Comparison of ENCODE assay signal across 9 cellular contexts in the genomic region with DNA sequence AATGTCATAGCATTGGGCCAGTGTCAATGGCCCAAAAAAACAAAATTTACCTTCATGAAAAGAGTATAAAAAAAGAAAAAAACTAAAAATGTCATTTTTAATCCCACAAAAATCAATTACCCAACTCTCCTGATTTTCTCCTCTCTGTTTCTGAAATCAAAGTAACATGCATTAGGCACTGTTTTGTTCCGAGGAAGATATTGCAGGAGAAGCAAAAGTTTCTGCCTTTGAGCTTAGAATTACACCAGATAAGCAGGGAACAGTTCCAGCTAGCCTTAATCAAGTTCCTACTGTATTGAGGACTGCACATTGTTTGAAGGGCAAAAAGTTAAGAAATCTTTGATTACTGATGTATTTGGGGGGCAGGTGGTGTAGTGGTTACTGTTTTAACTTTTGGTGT. TPM values are rescaled to one million over a fixed set of nuclear protein-coding genes. Genes with fewer than 3 reads are reported as not detected.
DNase-seq lines count a peak whose midpoint lies in the region; ATAC-seq, FAIRE-seq and TF ChIP-seq lines count a peak whose summit lies in the region.
"Had no signal": no experiment of that assay in that cellular context is flagged by ENCODE, and none has a peak within 500 bp of the region (broad histone marks: within the 10 kb centered on the region; RNA-seq: fewer than 3 reads in every experiment).

No MANE protein-coding gene starts in this region.

- TF ChIP-seq EP300 in esophagus muscularis mucosa (IDR thresholded peaks at IDR 0.05), result no peak

- H3K9me3 ChIP-seq in PC-9 (ENCODE audit: insufficient read depth, low read depth), result no peaks in the 10 kb centered on the region
- H3K9me3 ChIP-seq in esophagus muscularis mucosa, result no peaks in the 10 kb centered on the region

- ATAC-seq in foreskin keratinocyte, result no peak
- no peak for ATAC-seq in HG03280 (IDR thresholded peaks at IDR 0.05; ENCODE audit: unreplicated experiment)

- CTCF ChIA-PET in PC-9 (lab: Charles Lee), result interaction anchor here (0.6 to 1.0 kb wide), 7 partner anchors 9 to 1379 kb away, joined by 3 to 16 read pairs (median 5); no protein-coding TSS in a partner anchor

- peak overlapping the region; percentile 81 for H3K4me2 ChIP-seq in PC-9

- H3K27ac ChIP-seq in PC-9, result peak overlapping the region; percentile 68
- H3K27ac ChIP-seq in esophagus muscularis mucosa (replicated peaks in 1 of 4), result peak overlapping the region; percentile 94 to 99 (median 97)
- peak overlapping the region; percentile 95 for H3K27ac ChIP-seq in rectal smooth muscle tissue (ENCODE audit: low read depth, low read length)
- no peak overlapping the region for H3K27ac ChIP-seq in foreskin keratinocyte
- H3K27ac ChIP-seq in caudate nucleus (ENCODE audit: low read depth, low read length), result no peak overlapping the region

- H3K9ac ChIP-seq in rectal smooth muscle tissue (ENCODE audit: low read length), result no peak overlapping the region

- intact Hi-C loops in PC-9 (cut with micrococcal nuclease; ENCODE audit: unreplicated experiment) (no loop called here), esophagus muscularis mucosa (cut with DNase I) (no loop called here)

- no peak for FAIRE-seq in GM12892 (lab: Jason Lieb, UNC)
- FAIRE-seq: TTC549 had no signal

- H3F3A ChIP-seq in PC-9 (ENCODE audit: insufficient read depth, low read depth), result peaks cover 25% of the 10 kb centered on the region

- TF ChIP-seq CTCF in PC-9 (conservative IDR thresholded peaks at IDR 0.05) (no peak), esophagus muscularis mucosa (IDR thresholded peaks at IDR 0.05) (no peak), foreskin keratinocyte (conservative IDR thresholded peaks at IDR 0.05) (no peak)

- POLR2A ChIA-PET in PC-9 (lab: Charles Lee; ENCODE audit: unreplicated experiment), result interaction anchor here (0.5 to 1.1 kb wide), 6 partner anchors 9 to 219 kb away, joined by 3 to 16 read pairs (median 5); no protein-coding TSS in a partner anchor

- H2AFZ ChIP-seq in PC-9, result peak overlapping the region; percentile 100

- H3K4me3 ChIP-seq in PC-9 (peak overlapping the region; percentile 99), esophagus muscularis mucosa (peak overlapping the region; percentile 96 to 99 (median 98)), rectal smooth muscle tissue (ENCODE audit: low read length) (no peak overlapping the region)

- no peaks in the 10 kb centered on the region; the same call in 1 of the 2 replicates for H3K9me2 ChIP-seq in PC-9 (ENCODE audit: insufficient read depth)

- peak; percentile 30 for DNase-seq in ELR (ENCODE audit: low read depth)
- no peak for DNase-seq in PC-9
- no peak for DNase-seq in esophagus muscularis mucosa (ENCODE audit: extremely low spot score)
- no peak for DNase-seq in foreskin keratinocyte
- DNase-seq in caudate nucleus (lab: John Stamatoyannopoulos, UW), result no peak
- no peak for DNase-seq in GM12892 (ENCODE audit: insufficient read length)

- H3K36me3 ChIP-seq in PC-9 (ENCODE audit: low read depth) (0 out of 2 replicates have a peak, but pooled peaks cover 6% of the 10 kb centered on the region), esophagus muscularis mucosa (no peaks in the 10 kb centered on the region), rectal smooth muscle tissue (ENCODE audit: control insufficient read depth, insufficient read depth, low read length) (no peaks in the 10 kb centered on the region)

- 3% methylated on average over 1 of the region's 1 CpG for WGBS in esophagus muscularis mucosa

- H4K20me1 ChIP-seq in PC-9 (ENCODE audit: insufficient read depth), result peaks cover 26% of the 10 kb centered on the region

- H3K4me1 ChIP-seq in PC-9 (replicated peaks; ENCODE audit: insufficient read depth), result peaks cover 29% of the 10 kb centered on the region
- H3K4me1 ChIP-seq in esophagus muscularis mucosa, result peaks cover 6 to 35% (median 33%) of the 10 kb centered on the region in 4 donors
- H3K4me1 ChIP-seq in rectal smooth muscle tissue (ENCODE audit: control insufficient read depth, insufficient read depth, low read length), result peaks cover 9% of the 10 kb centered on the region
- peaks cover 9% of the 10 kb centered on the region for H3K4me1 ChIP-seq in foreskin keratinocyte

- TF ChIP-seq POLR2A in esophagus muscularis mucosa (IDR thresholded peaks at IDR 0.05; ENCODE audit: low read depth) (no peak), GM12892 (IDR thresholded peaks at IDR 0.05; ENCODE audit: low read depth, low read length) (no peak)

- no peaks in the 10 kb centered on the region for H3K27me3 ChIP-seq in PC-9 (ENCODE audit: insufficient read depth, low read depth)
- no peaks in the 10 kb centered on the region for H3K27me3 ChIP-seq in esophagus muscularis mucosa
- no peaks in the 10 kb centered on the region for H3K27me3 ChIP-seq in rectal smooth muscle tissue (ENCODE audit: control insufficient read depth, insufficient read depth, low read length)
- H3K27me3 ChIP-seq in foreskin keratinocyte, result no peaks in the 10 kb centered on the region

- no TSS peak for BruUV-seq in PC-9 (replicated peaks; lab: Mats Ljungman, UMichigan)

- peaks cover 46% of the 10 kb centered on the region for H3K79me2 ChIP-seq in PC-9 (ENCODE audit: low read depth)

RNA-seq across cellular contexts. Expression of a gene that starts 1.1 kb away (rescaled TPM):
- total RNA-seq in PC-9 (2021) (155 and 178 TPM in 2 replicates), esophagus muscularis mucosa (10 to 100 TPM; 70.1 to 85.0 (median 78.6) TPM), foreskin keratinocyte (50.9 and 57.5 TPM in 2 replicates)
- 9.1 and 10.6 TPM in 2 replicates for polyA plus RNA-seq in foreskin keratinocyte
- polyA plus RNA-seq in GM12892 (2012; ENCODE audit: missing spikeins), result 18.2 TPM

RNA-seq across cellular contexts. Expression of a gene that starts 35.8 kb away (rescaled TPM):
- total RNA-seq in PC-9 (2021), result 3,889 and 3,938 TPM in 2 replicates
- 100 to 1,000 TPM; 119 to 984 (median 276) TPM for total RNA-seq in esophagus muscularis mucosa
- total RNA-seq in foreskin keratinocyte, result 2,276 and 2,310 TPM in 2 replicates
- polyA plus RNA-seq in foreskin keratinocyte, result 3,531 and 3,737 TPM in 2 replicates
- polyA plus RNA-seq in GM12892 (2012; ENCODE audit: missing spikeins), result 6,465 TPM

RNA-seq across cellular contexts. Expression of a gene that starts 41.9 kb away (rescaled TPM):
- total RNA-seq in PC-9 (2021) (10.8 and 16.1 TPM in 2 replicates), esophagus muscularis mucosa (10 to 100 TPM in 1 of 4 donors, 1 to 10 TPM in 3; 5.4 to 10.1 (median 9.0) TPM), foreskin keratinocyte (5.7 and 6.4 TPM in 2 replicates)
- polyA plus RNA-seq in foreskin keratinocyte, result 2.4 and 2.7 TPM in 2 replicates
- polyA plus RNA-seq in GM12892 (2012; ENCODE audit: missing spikeins), result 0.89 TPM

RNA-seq across cellular contexts. Expression of a gene that starts 43.5 kb away (rescaled TPM):
- 29.4 and 30.2 TPM in 2 replicates for total RNA-seq in PC-9 (2021)
- 10 to 100 TPM; 19.1 to 32.7 (median 24.0) TPM for total RNA-seq in esophagus muscularis mucosa
- 10.4 and 10.5 TPM in 2 replicates for total RNA-seq in foreskin keratinocyte
- 2.8 and 3.4 TPM in 2 replicates for polyA plus RNA-seq in foreskin keratinocyte
- 13.1 TPM for polyA plus RNA-seq in GM12892 (2012; ENCODE audit: missing spikeins)

Comparison
In these comparisons a context has a peak if more than half of its experiments do, and no peak if none do; other contexts are left out.
1. H3K27ac ChIP-seq: peak in PC-9 (single experiment), esophagus muscularis mucosa (4 of 4) and rectal smooth muscle tissue (single experiment); none in foreskin keratinocyte (single experiment) and caudate nucleus (single experiment).